16 cellular contexts compared by ENCODE assay signal in the genomic region with DNA sequence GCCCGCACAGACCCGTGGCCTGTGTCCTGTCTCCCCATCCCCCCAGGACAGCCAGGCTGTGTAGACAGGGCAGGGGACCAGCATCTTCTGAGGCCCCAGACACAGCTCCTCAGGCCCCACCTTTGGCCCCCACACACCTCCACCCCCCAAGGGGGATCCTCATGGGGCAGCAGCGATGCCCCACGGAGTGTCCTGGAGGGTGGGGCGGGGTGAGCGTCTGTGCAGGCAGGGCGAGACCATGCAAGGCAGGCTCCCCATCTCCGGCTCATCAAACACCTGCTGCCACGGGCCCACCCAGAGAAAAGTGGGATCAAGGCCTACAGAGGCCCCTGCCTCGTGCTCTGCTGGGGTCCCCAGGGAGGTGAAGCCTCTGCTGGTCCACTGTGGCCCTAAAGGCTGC.
DNase-seq lines count a peak whose midpoint lies in the region; ATAC-seq and TF ChIP-seq lines count a peak whose summit lies in the region.
"Had no signal": no experiment of that assay in that cellular context is flagged by ENCODE, and none has a peak within 500 bp of the region (broad histone marks: within the 10 kb centered on the region; RNA-seq: fewer than 3 reads in every experiment).

No MANE protein-coding gene starts in this region.

- H3K4me3 ChIP-seq in lung = no peak overlapping the region
- H3K4me3 ChIP-seq: GM23338 had no signal

- no peaks in the 10 kb centered on the region for H3K36me3 ChIP-seq in lung (ENCODE audit: control insufficient read depth in 2 of 2, insufficient read depth in 2 of 2, low read length in 2 of 2)

- 81 to 85% methylated on average over 10 of the region's 10 CpGs for WGBS in lung, 2 donors

- H3K4me1 ChIP-seq in lung (ENCODE audit: control insufficient read depth in 2 of 2, insufficient read depth in 2 of 2, low read length in 2 of 2) = no peaks in the 10 kb centered on the region

- H3K27me3 ChIP-seq in lung (ENCODE audit: control insufficient read depth, insufficient read depth) = no peaks in the 10 kb centered on the region

- DNase-seq in activated effector memory CD4-positive, alpha-beta T cell treated with anti-CD3 and anti-CD28 coated beads, Interleukin-2, amount 50 U/mL, for 16 hours = peak; percentile 52
- DNase-seq in activated effector memory CD4-positive, alpha-beta T cell treated with Interleukin-2 at 50 U/mL for 16 hours = no peak
- DNase-seq in lung (ENCODE audit: low spot score) = no peak
- no peak for DNase-seq in sciatic nerve (ENCODE audit: low spot score)
- DNase-seq in SW480 (ENCODE audit: low spot score) = no peak
- DNase-seq in HEK293T (ENCODE audit: extremely low spot score) = no peak
- DNase-seq: CD8-positive, alpha-beta T cell; COR-L47; DMS153; DMS79 treated with DMSO at 0.1 percent for 48 hours; GDM1; H7; IMR-90 had no signal

- ATAC-seq in lung (ENCODE audit: insufficient read depth, low FRiP score) (peak; percentile 35), sciatic nerve (peak; percentile 46), GM19467 (IDR thresholded peaks at IDR 0.05; ENCODE audit: unreplicated experiment) (no peak)
- ATAC-seq: CD8-positive, alpha-beta T cell; GM23338 had no signal

- CTCF ChIA-PET in HEK293T (lab: Yijun Ruan, JAX) = no interaction called here

- no peak for TF ChIP-seq CTCF in lung (IDR thresholded peaks at IDR 0.05; ENCODE audit: control extremely low read depth, extremely low read depth)

- POLR2A ChIA-PET in HEK293T (lab: Yijun Ruan, JAX) = no interaction called here

- H3K27ac ChIP-seq in lung (ENCODE audit: low read depth in 1 of 2, low read length in 1 of 2) = no peak overlapping the region
- H3K27ac ChIP-seq: 22Rv1 had no signal

- peaks cover 0 to 31% of the 10 kb centered on the region in 2 donors for H3K9me3 ChIP-seq in lung (ENCODE audit: control insufficient read depth in 2 of 2, insufficient read depth in 1 of 2, low read length in 1 of 2)

- intact Hi-C loops in sciatic nerve (cut with DNase I) = no loop called here

TF ChIP-seq in HEK293T, 16 proteins besides CTCF, POLR2A, EP300 and RAD21:
- TF ChIP-seq FOXA1 (IDR thresholded peaks at IDR 0.05) (no peak), ARNT (IDR thresholded peaks at IDR 0.05) (no peak), ELF4 (IDR thresholded peaks at IDR 0.05) (no peak), FOXM1 (IDR thresholded peaks at IDR 0.05; ENCODE audit: borderline replicate concordance) (no peak), SUZ12 (IDR thresholded peaks at IDR 0.05) (no peak), PKNOX1 (IDR thresholded peaks at IDR 0.05) (no peak)
